In the genomic region with DNA sequence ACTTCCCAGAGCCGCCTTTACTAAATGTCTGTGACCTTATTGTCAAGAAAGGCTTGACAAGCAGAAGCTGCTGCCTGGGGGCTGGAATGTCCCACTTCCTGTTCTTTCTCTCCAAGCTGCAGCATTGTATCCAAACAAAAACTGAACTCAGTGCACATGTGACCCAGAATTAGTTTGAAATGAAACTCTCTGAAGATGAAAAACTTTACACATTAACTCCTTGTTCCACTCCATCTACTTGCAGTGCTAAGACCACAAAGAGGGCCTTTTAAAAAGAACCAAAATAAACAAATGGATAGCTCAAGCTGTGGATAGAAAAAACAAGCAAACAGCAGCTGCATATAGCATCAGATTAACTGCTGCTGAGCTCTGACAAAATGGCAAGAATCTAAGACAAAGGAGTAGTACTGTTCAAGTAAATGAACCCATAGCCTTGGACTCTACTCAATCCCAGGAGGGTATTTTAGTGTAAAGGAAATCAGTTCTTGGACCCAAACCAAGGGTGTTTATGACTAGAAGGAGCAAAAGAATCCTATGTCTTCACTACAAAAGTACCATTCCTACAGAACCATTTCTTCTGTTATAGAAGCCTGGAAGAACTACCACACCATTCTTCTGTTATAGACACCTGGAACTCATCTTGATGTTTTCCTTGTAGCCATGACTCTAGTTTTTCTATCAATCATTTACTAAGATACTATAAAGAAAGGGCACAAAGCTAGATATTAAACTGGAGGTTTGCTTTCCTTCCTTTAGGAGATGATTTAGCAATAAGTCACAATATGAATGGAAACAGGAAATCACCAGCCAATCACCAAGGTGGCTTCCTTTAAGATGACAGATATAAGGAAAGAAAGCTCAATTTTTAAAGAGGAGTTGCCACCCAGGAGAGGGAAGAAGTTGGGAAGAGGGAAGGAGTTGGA, we compare ENCODE assay signal across 8 cellular contexts.
A peak's percentile ranks its signal among the peaks of the same experiment; 100 is the strongest.
DNase-seq lines count a peak whose midpoint lies in the region; ATAC-seq and TF ChIP-seq lines count a peak whose summit lies in the region.

No MANE protein-coding gene starts in this region.

- TF ChIP-seq CTCF in 22Rv1 (IDR thresholded peaks at IDR 0.05) (no peak), dorsolateral prefrontal cortex (IDR thresholded peaks at IDR 0.05 in 54 of 56, conservative IDR thresholded peaks at IDR 0.05 in 2 of 56; ENCODE audit: low read depth in 1 of 56, partially characterized antibody in 56 of 56) (no peak)

- H3K27me3 Mint-ChIP-seq in stimulated activated memory B cell treated with anti-CD40 and anti-IgM and Interleukin-4, amounts not matched to agents 10 μg/mL and 1 μg/mL and 100 μg/mL, for 72 hours = no peaks in the 10 kb centered on the region

- H3K4me1 Mint-ChIP-seq in stimulated activated memory B cell treated with anti-CD40 and anti-IgM and Interleukin-4, amounts not matched to agents 10 μg/mL and 1 μg/mL and 100 μg/mL, for 72 hours = no peaks in the 10 kb centered on the region

- no peak overlapping the region for H3K27ac Mint-ChIP-seq in stimulated activated memory B cell treated with anti-CD40 and anti-IgM and Interleukin-4, amounts not matched to agents 10 μg/mL and 1 μg/mL and 100 μg/mL, for 72 hours

- no peak overlapping the region for H3K4me3 ChIP-seq in dorsolateral prefrontal cortex

- H3K27me3 ChIP-seq in dorsolateral prefrontal cortex = no peaks in the 10 kb centered on the region

- H3K36me3 Mint-ChIP-seq in stimulated activated memory B cell treated with anti-CD40 and anti-IgM and Interleukin-4, amounts not matched to agents 10 μg/mL and 1 μg/mL and 100 μg/mL, for 72 hours = no peaks in the 10 kb centered on the region

- intact Hi-C loops in dorsolateral prefrontal cortex (cut with DNase I) = no loop called here

- no peak overlapping the region for H3K4me3 Mint-ChIP-seq in stimulated activated memory B cell treated with anti-CD40 and anti-IgM and Interleukin-4, amounts not matched to agents 10 μg/mL and 1 μg/mL and 100 μg/mL, for 72 hours

- ATAC-seq in GM19438 (IDR thresholded peaks at IDR 0.05; ENCODE audit: low read depth, unreplicated experiment) = peak; percentile 73
- peak; percentile 81 for ATAC-seq in HG03460 (IDR thresholded peaks at IDR 0.05; ENCODE audit: unreplicated experiment)
- peak; percentile 37 for ATAC-seq in stimulated activated memory B cell treated with anti-CD40 and anti-IgM and Interleukin-4, amounts not matched to agents 10 μg/mL and 1 μg/mL and 100 μg/mL, for 72 hours

- H3K27ac ChIP-seq in 22Rv1 (peak overlapping the region; percentile 22; the same call in 1 of the 2 replicates), dorsolateral prefrontal cortex (peak overlapping the region in 37 of 59 donors; percentile 1 to 69 (median 34))

- H3K9me3 Mint-ChIP-seq in stimulated activated memory B cell treated with anti-CD40 and anti-IgM and Interleukin-4, amounts not matched to agents 10 μg/mL and 1 μg/mL and 100 μg/mL, for 72 hours = no peaks in the 10 kb centered on the region

- no peak for DNase-seq in dorsolateral prefrontal cortex
- DNase-seq in stimulated activated CD8-positive, alpha-beta memory T cell treated with anti-CD3 and anti-CD28 coated beads, Interleukin-4, amount 100 ng/mL, for 48 hours = no peak
- no peak for DNase-seq in germinal center (ENCODE audit: low spot score)
- no peak for DNase-seq in inferior parietal cortex (ENCODE audit: extremely low spot score)
